ENCODE assay signal across 16 cellular contexts in genomic region chr12:48824112-48824511, GRCh38. TPM values are rescaled to one million over a fixed set of nuclear protein-coding genes. Genes with fewer than 3 reads are reported as not detected.
DNase-seq lines count a peak whose midpoint lies in the region; ATAC-seq and TF ChIP-seq lines count a peak whose summit lies in the region.
"Had no signal": no experiment of that assay in that cellular context is flagged by ENCODE, and none has a peak within 500 bp of the region (broad histone marks: within the 10 kb centered on the region; RNA-seq: fewer than 3 reads in every experiment).

No MANE protein-coding gene starts in this region.

- no peaks in the 10 kb centered on the region for H3K4me1 ChIP-seq in colonic mucosa

- no peak overlapping the region for H3K9ac ChIP-seq in colonic mucosa (ENCODE audit: low read depth in 2 of 2, low read length in 2 of 2)

- no peak overlapping the region for H3K4me3 Mint-ChIP-seq in activated T-cell treated with anti-CD3 and anti-CD28 coated beads, Interleukin-2, amount 50 U/mL, for 72 hours
- no peak overlapping the region for H3K4me3 Mint-ChIP-seq in activated T-cell treated with anti-CD3 and anti-CD28 coated beads, Interleukin-2, amount 50 U/mL, for 24 hours
- H3K4me3 Mint-ChIP-seq: activated naive CD4-positive, alpha-beta T cell treated with anti-CD3 and anti-CD28 coated beads, Interleukin-2, amount 50 U/mL, for 24 hours; T-helper 1 cell treated with Interleukin-12 subunit alpha and Interleukin-12 subunit beta and Interleukin-4 antibody, amounts not matched to agents 30 μg/mL and 1 μg/mL, for 36 hours had no signal

- H3K27me3 ChIP-seq in colonic mucosa, result no peaks in the 10 kb centered on the region
- H3K27me3 ChIP-seq: brain microvascular endothelial cell had no signal

- H3K27ac ChIP-seq in colonic mucosa, result no peak overlapping the region
- H3K27ac ChIP-seq: brain microvascular endothelial cell had no signal

- no peaks in the 10 kb centered on the region for H3K9me3 Mint-ChIP-seq in activated T-cell treated with anti-CD3 and anti-CD28 coated beads, Interleukin-2, amount 50 U/mL, for 72 hours
- H3K9me3 Mint-ChIP-seq in activated T-cell treated with anti-CD3 and anti-CD28 coated beads, Interleukin-2, amount 50 U/mL, for 24 hours, result no peaks in the 10 kb centered on the region
- H3K9me3 Mint-ChIP-seq: activated naive CD4-positive, alpha-beta T cell treated with anti-CD3 and anti-CD28 coated beads, Interleukin-2, amount 50 U/mL, for 24 hours; T-helper 1 cell treated with Interleukin-12 subunit alpha and Interleukin-12 subunit beta and Interleukin-4 antibody, amounts not matched to agents 30 μg/mL and 1 μg/mL, for 36 hours had no signal

- intact Hi-C loops in colonic mucosa (cut with DNase I), result no loop called here

- peak; percentile 14 to 79 for ATAC-seq in activated T-cell treated with anti-CD3 and anti-CD28 coated beads, Interleukin-2, amount 50 U/mL, for 72 hours (replicated peaks in 1 of 2)
- ATAC-seq in HG03196 (IDR thresholded peaks at IDR 0.05; ENCODE audit: unreplicated experiment) (no peak), HG02759 (IDR thresholded peaks at IDR 0.05; ENCODE audit: unreplicated experiment) (no peak)

- H3K27me3 Mint-ChIP-seq in activated T-cell treated with anti-CD3 and anti-CD28 coated beads, Interleukin-2, amount 50 U/mL, for 72 hours (ENCODE audit: low read depth), result no peaks in the 10 kb centered on the region
- no peaks in the 10 kb centered on the region for H3K27me3 Mint-ChIP-seq in activated T-cell treated with anti-CD3 and anti-CD28 coated beads, Interleukin-2, amount 50 U/mL, for 24 hours
- H3K27me3 Mint-ChIP-seq: activated naive CD4-positive, alpha-beta T cell treated with anti-CD3 and anti-CD28 coated beads, Interleukin-2, amount 50 U/mL, for 24 hours had no signal

- no peak for TF ChIP-seq CTCF in colonic mucosa (IDR thresholded peaks at IDR 0.05)

- peaks cover 4% of the 10 kb centered on the region for H3K4me1 Mint-ChIP-seq in activated T-cell treated with anti-CD3 and anti-CD28 coated beads, Interleukin-2, amount 50 U/mL, for 72 hours (ENCODE audit: low read depth)
- H3K4me1 Mint-ChIP-seq in activated T-cell treated with anti-CD3 and anti-CD28 coated beads, Interleukin-2, amount 50 U/mL, for 24 hours (ENCODE audit: low read depth), result peaks cover 3% of the 10 kb centered on the region

- no peaks in the 10 kb centered on the region for H3K9me3 ChIP-seq in colonic mucosa

- H3K4me3 ChIP-seq in colonic mucosa, result no peak overlapping the region

- peak in 1 of 2 donors; percentile 51 for DNase-seq in activated T-cell treated with anti-CD3 and anti-CD28 coated beads, Interleukin-2, amount 50 U/mL, for 72 hours
- DNase-seq in activated T-cell treated with anti-CD3 and anti-CD28 coated beads, Interleukin-2, amount 50 U/mL, for 24 hours, result no peak
- DNase-seq in NCI-H510A treated with DMSO at 0.1 percent for 48 hours (lab: John Stamatoyannopoulos, UW), result peak; percentile 95
- peak; percentile 45 for DNase-seq in colonic mucosa
- peak; percentile 36 for DNase-seq in stimulated activated CD8-positive, alpha-beta memory T cell treated with anti-CD3 and anti-CD28 coated beads, Interleukin-4, amount 100 ng/mL, for 48 hours
- DNase-seq in HK-2 (ENCODE audit: unreplicated experiment), result no peak
- DNase-seq: activated CD8-positive, alpha-beta memory T cell treated with anti-CD3 and anti-CD28 coated beads for 24 hours; brain microvascular endothelial cell; effector CD4-positive, alpha-beta T cell; NCI-H2029; NCI-H526 had no signal

- H3K27ac Mint-ChIP-seq in activated T-cell treated with anti-CD3 and anti-CD28 coated beads, Interleukin-2, amount 50 U/mL, for 72 hours, result no peak overlapping the region
- H3K27ac Mint-ChIP-seq in activated T-cell treated with anti-CD3 and anti-CD28 coated beads, Interleukin-2, amount 50 U/mL, for 24 hours, result no peak overlapping the region
- H3K27ac Mint-ChIP-seq: activated naive CD4-positive, alpha-beta T cell treated with anti-CD3 and anti-CD28 coated beads, Interleukin-2, amount 50 U/mL, for 24 hours; T-helper 1 cell treated with Interleukin-12 subunit alpha and Interleukin-12 subunit beta and Interleukin-4 antibody, amounts not matched to agents 30 μg/mL and 1 μg/mL, for 36 hours had no signal

- no peaks in the 10 kb centered on the region for H3K36me3 ChIP-seq in colonic mucosa

- peaks cover 0 to 3% of the 10 kb centered on the region in 2 donors for H3K36me3 Mint-ChIP-seq in activated T-cell treated with anti-CD3 and anti-CD28 coated beads, Interleukin-2, amount 50 U/mL, for 72 hours (ENCODE audit: insufficient read depth in 2 of 2)
- H3K36me3 Mint-ChIP-seq in activated T-cell treated with anti-CD3 and anti-CD28 coated beads, Interleukin-2, amount 50 U/mL, for 24 hours (ENCODE audit: low read depth), result peaks cover 16% of the 10 kb centered on the region
- H3K36me3 Mint-ChIP-seq: activated naive CD4-positive, alpha-beta T cell treated with anti-CD3 and anti-CD28 coated beads, Interleukin-2, amount 50 U/mL, for 24 hours had no signal

RNA-seq across cellular contexts. Expression of gene CACNB3, which starts 5.8 kb away (rescaled TPM):
- total RNA-seq in activated T-cell treated with anti-CD3 and anti-CD28 coated beads, Interleukin-2, amount 50 U/mL, for 72 hours, result 10 to 100 TPM; 15.1 to 16.5 TPM
- total RNA-seq in colonic mucosa, result 10 to 100 TPM; 23.4 to 54.5 TPM

RNA-seq across cellular contexts. Expression of gene DDX23, which starts 27.9 kb away (rescaled TPM):
- 100 to 1,000 TPM in 1 of 2 donors, 10 to 100 TPM in 1; 100.0 to 115 TPM for total RNA-seq in activated T-cell treated with anti-CD3 and anti-CD28 coated beads, Interleukin-2, amount 50 U/mL, for 72 hours
- total RNA-seq in colonic mucosa, result 100 to 1,000 TPM in 1 of 2 donors, 10 to 100 TPM in 1; 87.2 to 150 TPM

RNA-seq across cellular contexts. Expression of gene ADCY6, which starts 35.2 kb away (rescaled TPM):
- under 1 TPM; 0.67 to 0.79 TPM for total RNA-seq in activated T-cell treated with anti-CD3 and anti-CD28 coated beads, Interleukin-2, amount 50 U/mL, for 72 hours
- 100 to 1,000 TPM in 1 of 2 donors, 10 to 100 TPM in 1; 84.7 to 121 TPM for total RNA-seq in colonic mucosa

RNA-seq across cellular contexts. Expression of gene RND1, which starts 41.6 kb away (rescaled TPM):
- total RNA-seq in activated T-cell treated with anti-CD3 and anti-CD28 coated beads, Interleukin-2, amount 50 U/mL, for 72 hours, result 1 to 10 TPM; 4.5 to 5.5 TPM
- 1 to 10 TPM; 2.5 to 3.4 TPM for total RNA-seq in colonic mucosa
- total RNA-seq: RPMI7951 had no signal

Comparison
In these comparisons a context has a peak if more than half of its experiments do, and no peak if none do; other contexts are left out.
1. ATAC-seq: peak in activated T-cell treated with anti-CD3 and anti-CD28 coated beads, Interleukin-2, amount 50 U/mL, for 72 hours (2 of 2); none in HG03196 (single experiment) and HG02759 (single experiment).
2. DNase-seq: peak in NCI-H510A treated with DMSO at 0.1 percent for 48 hours (single experiment), colonic mucosa (single experiment) and stimulated activated CD8-positive, alpha-beta memory T cell treated with anti-CD3 and anti-CD28 coated beads, Interleukin-4, amount 100 ng/mL, for 48 hours (single experiment); none in activated T-cell treated with anti-CD3 and anti-CD28 coated beads, Interleukin-2, amount 50 U/mL, for 24 hours (single experiment) and HK-2 (single experiment).
3. RNA of gene ADCY6, which starts 35.2 kb away (total RNA-seq): 84.7 to 121 TPM in colonic mucosa; 0.67 to 0.79 TPM in activated T-cell treated with anti-CD3 and anti-CD28 coated beads, Interleukin-2, amount 50 U/mL, for 72 hours; every median in the first group is over 10 times any median in the second.